ENCODE assay signal across 35 cellular contexts in the genomic region with DNA sequence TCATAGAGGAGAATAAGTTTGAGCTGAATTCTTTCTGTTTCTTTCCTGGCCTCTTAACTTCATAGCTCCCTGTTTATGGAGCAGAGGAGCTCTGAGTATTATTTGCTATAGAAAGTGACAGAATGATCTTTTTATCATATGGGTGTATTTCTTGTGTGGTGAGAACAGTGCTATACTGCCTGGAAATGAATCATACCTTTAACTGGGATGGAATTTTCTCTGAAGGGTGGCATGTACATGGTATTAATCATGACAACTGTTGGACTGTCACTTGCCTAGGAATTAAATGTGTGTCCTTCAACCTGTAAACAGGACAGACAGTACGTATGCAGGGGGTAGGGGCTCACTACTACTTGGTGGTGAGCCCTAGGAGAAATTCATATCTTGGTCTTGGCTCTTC. TPM values are rescaled to one million over a fixed set of nuclear protein-coding genes. Genes with fewer than 3 reads are reported as not detected.
"Had no signal": no experiment of that assay in that cellular context is flagged by ENCODE, and none has a peak within 500 bp of the region (broad histone marks: within the 10 kb centered on the region; RNA-seq: fewer than 3 reads in every experiment).

No MANE protein-coding gene starts in this region.

- H3K4me3 ChIP-seq: cardiac muscle cell, colonic mucosa, gastrocnemius medialis, hepatocyte, ovary, thyroid gland, upper lobe of left lung had no signal

- ATAC-seq: gastrocnemius medialis; left colon; sciatic nerve; stimulated activated memory B cell treated with anti-CD40 and anti-IgM and Interleukin-4, amounts not matched to agents 10 μg/mL and 1 μg/mL and 100 μg/mL, for 72 hours; stimulated activated naive CD8-positive, alpha-beta T cell treated with anti-CD3 and anti-CD28 coated beads, Interleukin-15, amount 100 ng/mL, for 72 hours; WTC11 had no signal

- H3K9me3 ChIP-seq: colonic mucosa, gastrocnemius medialis, neutrophil, ovary, thyroid gland, upper lobe of left lung had no signal

- H2AFZ ChIP-seq: hepatocyte had no signal

- H3K9me3 Mint-ChIP-seq: activated CD4-positive, alpha-beta memory T cell treated with anti-CD3 and anti-CD28 coated beads, Interleukin-2, amount 10 ng/mL, durations not matched to agents 7 days and 5 days; activated CD4-positive, alpha-beta T cell treated with anti-CD3 and anti-CD28 coated beads, Interleukin-2, amount 10 ng/mL, durations not matched to agents 7 days and 5 days; activated T-cell treated with anti-CD3 and anti-CD28 coated beads, Interleukin-2, amount 50 U/mL, for 24 hours; nephron progenitor cell; stimulated activated memory B cell treated with anti-CD40 and anti-IgM and Interleukin-4, amounts not matched to agents 10 μg/mL and 1 μg/mL and 100 μg/mL, for 72 hours; stimulated activated naive CD8-positive, alpha-beta T cell treated with anti-CD3 and anti-CD28 coated beads, Interleukin-15, amount 100 ng/mL, for 72 hours had no signal

- H3K27me3 ChIP-seq: cardiac muscle cell, colonic mucosa, gastrocnemius medialis, hepatocyte, neutrophil, ovary, thyroid gland, upper lobe of left lung had no signal

- H3K36me3 Mint-ChIP-seq: naive B cell; stimulated activated memory B cell treated with anti-CD40 and anti-IgM and Interleukin-4, amounts not matched to agents 10 μg/mL and 1 μg/mL and 100 μg/mL, for 72 hours; WTC11 had no signal

- H3K27ac Mint-ChIP-seq: activated CD4-positive, alpha-beta memory T cell treated with anti-CD3 and anti-CD28 coated beads, Interleukin-2, amount 10 ng/mL, durations not matched to agents 7 days and 5 days; activated CD4-positive, alpha-beta T cell treated with anti-CD3 and anti-CD28 coated beads, Interleukin-2, amount 10 ng/mL, durations not matched to agents 7 days and 5 days; activated T-cell treated with anti-CD3 and anti-CD28 coated beads, Interleukin-2, amount 50 U/mL, for 24 hours; mesothelial cell of epicardium; naive B cell; nephron progenitor cell; progenitor cell of endocrine pancreas; stimulated activated memory B cell treated with anti-CD40 and anti-IgM and Interleukin-4, amounts not matched to agents 10 μg/mL and 1 μg/mL and 100 μg/mL, for 72 hours; WTC11 had no signal

- H3K4me2 ChIP-seq: hepatocyte had no signal

- FAIRE-seq: endometrium, small intestine had no signal

- H3K27me3 Mint-ChIP-seq: progenitor cell of endocrine pancreas; stimulated activated naive CD8-positive, alpha-beta T cell treated with anti-CD3 and anti-CD28 coated beads, Interleukin-15, amount 100 ng/mL, for 72 hours had no signal

- H3K4me3 Mint-ChIP-seq: activated CD4-positive, alpha-beta memory T cell treated with anti-CD3 and anti-CD28 coated beads, Interleukin-2, amount 10 ng/mL, durations not matched to agents 7 days and 5 days; activated CD4-positive, alpha-beta T cell treated with anti-CD3 and anti-CD28 coated beads, Interleukin-2, amount 10 ng/mL, durations not matched to agents 7 days and 5 days; activated T-cell treated with anti-CD3 and anti-CD28 coated beads, Interleukin-2, amount 50 U/mL, for 24 hours; mesothelial cell of epicardium; naive B cell; nephron progenitor cell; stimulated activated memory B cell treated with anti-CD40 and anti-IgM and Interleukin-4, amounts not matched to agents 10 μg/mL and 1 μg/mL and 100 μg/mL, for 72 hours; stimulated activated naive CD8-positive, alpha-beta T cell treated with anti-CD3 and anti-CD28 coated beads, Interleukin-15, amount 100 ng/mL, for 72 hours; WTC11 had no signal

- H3K36me3 ChIP-seq: colonic mucosa, gastrocnemius medialis, neutrophil, ovary, thyroid gland, upper lobe of left lung had no signal

- H3K27ac ChIP-seq: cardiac muscle cell, colonic mucosa, gastrocnemius medialis, hepatocyte, neutrophil, ovary, thyroid gland, upper lobe of left lung had no signal

- H3K79me2 ChIP-seq: hepatocyte had no signal

- H3K4me1 Mint-ChIP-seq: activated CD4-positive, alpha-beta memory T cell treated with anti-CD3 and anti-CD28 coated beads, Interleukin-2, amount 10 ng/mL, durations not matched to agents 7 days and 5 days; activated CD4-positive, alpha-beta T cell treated with anti-CD3 and anti-CD28 coated beads, Interleukin-2, amount 10 ng/mL, durations not matched to agents 7 days and 5 days; naive B cell; nephron progenitor cell; stimulated activated memory B cell treated with anti-CD40 and anti-IgM and Interleukin-4, amounts not matched to agents 10 μg/mL and 1 μg/mL and 100 μg/mL, for 72 hours; stimulated activated naive CD8-positive, alpha-beta T cell treated with anti-CD3 and anti-CD28 coated beads, Interleukin-15, amount 100 ng/mL, for 72 hours had no signal

- DNase-seq: activated CD4-positive, alpha-beta memory T cell treated with anti-CD3 and anti-CD28 coated beads, Interleukin-2, amount 10 ng/mL, durations not matched to agents 7 days and 5 days; activated CD4-positive, alpha-beta T cell treated with anti-CD3 and anti-CD28 coated beads for 1 hour; activated CD4-positive, alpha-beta T cell treated with anti-CD3 and anti-CD28 coated beads, Interleukin-2, amount 10 ng/mL, durations not matched to agents 7 days and 5 days; activated CD8-positive, alpha-beta memory T cell treated with anti-CD3 and anti-CD28 coated beads, Interleukin-2, amount 50 U/mL, for 48 hours; activated gamma-delta T cell; activated naive CD4-positive, alpha-beta T cell treated with anti-CD3 and anti-CD28 coated beads, Interleukin-2, amount 50 U/mL, for 16 hours; activated T-cell treated with anti-CD3 and anti-CD28 coated beads, Interleukin-2, amount 50 U/mL, for 24 hours; cerebellar nuclear complex; colonic mucosa; effector CD8-positive, alpha-beta T cell; gastrocnemius medialis; glutamatergic neuron; islet precursor cell; left colon; mammary epithelial cell; naive B cell; nephron progenitor cell; ovary; retina; small intestine; stimulated activated CD4-positive, alpha-beta T cell treated with anti-CD3 and anti-CD28 coated beads, Interleukin-4, amount 100 ng/mL, for 4 hours; stimulated activated CD8-positive, alpha-beta memory T cell treated with anti-CD3 and anti-CD28 coated beads, Interleukin-4, amount 100 ng/mL, for 48 hours; stimulated activated naive CD8-positive, alpha-beta T cell treated with anti-CD3 and anti-CD28 coated beads, Interleukin-15, amount 100 ng/mL, for 72 hours; T-helper 2 cell; thyroid gland; upper lobe of left lung had no signal

- H3K4me1 ChIP-seq: colonic mucosa, gastrocnemius medialis, thyroid gland, upper lobe of left lung had no signal

RNA-seq across cellular contexts. Expression of a gene that starts 33.9 kb away (rescaled TPM):
- total RNA-seq: activated CD4-positive, alpha-beta memory T cell treated with anti-CD3 and anti-CD28 coated beads, Interleukin-2, amount 10 ng/mL, durations not matched to agents 7 days and 5 days had no signal
